In the genomic region with DNA sequence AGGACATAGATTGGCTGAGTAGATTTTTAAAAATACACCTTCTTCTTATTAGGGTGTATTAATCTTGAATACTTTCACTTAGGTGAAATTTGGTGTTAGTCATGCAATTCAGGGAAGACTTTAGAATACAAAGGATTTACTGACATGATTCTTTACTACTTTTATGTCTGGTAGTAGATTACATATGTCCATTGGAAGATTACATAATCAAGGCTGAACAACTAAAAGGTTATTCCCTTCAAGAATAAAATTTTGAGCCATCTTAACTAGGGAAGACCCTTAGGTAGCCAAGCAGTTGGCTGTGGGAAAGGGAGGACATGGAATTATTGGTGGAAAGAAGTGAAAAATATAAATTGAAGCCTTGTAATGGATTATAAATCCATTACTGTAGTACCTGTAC, we compare ENCODE assay signal across 16 cellular contexts.
DNase-seq lines count a peak whose midpoint lies in the region; ATAC-seq, FAIRE-seq and TF ChIP-seq lines count a peak whose summit lies in the region.
"Had no signal": no experiment of that assay in that cellular context is flagged by ENCODE, and none has a peak within 500 bp of the region (broad histone marks: within the 10 kb centered on the region; RNA-seq: fewer than 3 reads in every experiment).

No MANE protein-coding gene starts in this region.

- H3K4me2 ChIP-seq in HepG2 (ENCODE audit: low read depth, low read length) (no peak overlapping the region), K562 (ENCODE audit: insufficient read depth, low read length) (no peak overlapping the region)
- H3K4me2 ChIP-seq: BLaER1 treated with 17β-estradiol and CSF1 and Interleukin-3, amounts not matched to agents 10 nM and 100 nM had no signal

- H3K36me3 ChIP-seq in HepG2 (replicated peaks in 1 of 2; ENCODE audit: control insufficient read depth in 1 of 2, insufficient read depth in 2 of 2, low read length in 2 of 2) (no peaks in the 10 kb centered on the region), right lobe of liver (no peaks in the 10 kb centered on the region), K562 (ENCODE audit: control insufficient read depth, insufficient read depth, low read length) (no peaks in the 10 kb centered on the region)
- H3K36me3 ChIP-seq: BLaER1 treated with 17β-estradiol and CSF1 and Interleukin-3, amounts not matched to agents 10 nM and 100 nM had no signal

- H2AFZ ChIP-seq in HepG2 (ENCODE audit: low read length) (no peak overlapping the region), K562 (ENCODE audit: low read depth, low read length) (no peak overlapping the region)

- H4K20me1 ChIP-seq in HepG2 (ENCODE audit: insufficient read depth, low read length) (no peaks in the 10 kb centered on the region), K562 (replicated peaks; ENCODE audit: control insufficient read depth, insufficient read depth, low read length) (no peaks in the 10 kb centered on the region)
- H4K20me1 ChIP-seq: BLaER1 treated with 17β-estradiol and CSF1 and Interleukin-3, amounts not matched to agents 10 nM and 100 nM had no signal

- no peaks in the 10 kb centered on the region for H3K9me3 ChIP-seq in HepG2 (ENCODE audit: low read length)
- no peaks in the 10 kb centered on the region for H3K9me3 ChIP-seq in right lobe of liver
- H3K9me3 ChIP-seq in K562 (replicated peaks; ENCODE audit: control insufficient read depth, insufficient read depth, low read depth, low read length), result no peaks in the 10 kb centered on the region

- H3K79me2 ChIP-seq in HepG2 (ENCODE audit: insufficient read depth, low read length) (no peaks in the 10 kb centered on the region), K562 (ENCODE audit: control insufficient read depth, insufficient read depth, low read length) (no peaks in the 10 kb centered on the region)

- TF ChIP-seq CTCF in HepG2 (CRISPR knock-in tag; IDR thresholded peaks at IDR 0.05) (no peak), right lobe of liver (IDR thresholded peaks at IDR 0.05) (no peak), K562 (IDR thresholded peaks at IDR 0.05 in 2 of 3, conservative IDR thresholded peaks at IDR 0.05 in 1 of 3; ENCODE audit: insufficient read depth in 2 of 3, low read depth in 1 of 3, low read length in 3 of 3) (no peak), fibroblast of pulmonary artery (IDR thresholded peaks at IDR 0.05; ENCODE audit: low read length, missing control alignments) (no peak)

- BruUV-seq in HepG2 (replicated peaks; lab: Mats Ljungman, UMichigan) (no TSS peak), K562 (replicated peaks; lab: Mats Ljungman, UMichigan) (no TSS peak)

- H3K27ac ChIP-seq in HepG2 (ENCODE audit: extremely low read length, insufficient read depth, low read length) (no peak overlapping the region), right lobe of liver (no peak overlapping the region), K562 (ENCODE audit: extremely low read depth, low read depth, low read length) (no peak overlapping the region)
- H3K27ac ChIP-seq: BLaER1 treated with 17β-estradiol and CSF1 and Interleukin-3, amounts not matched to agents 10 nM and 100 nM had no signal

- TF ChIP-seq RAD21 in HepG2 (CRISPR knock-in tag; IDR thresholded peaks at IDR 0.05), result no peak
- TF ChIP-seq RAD21 in K562 (CRISPR knock-in tag; conservative IDR thresholded peaks at IDR 0.05 in 1 of 2, IDR thresholded peaks at IDR 0.05 in 1 of 2), result no peak

- POLR2A ChIA-PET in HepG2 (lab: Yijun Ruan, JAX), result no interaction called here
- POLR2A ChIA-PET in K562 (lab: Yijun Ruan, JAX), result no interaction called here

- in situ Hi-C loops in HepG2 (cut with HindIII; ENCODE audit: extremely low pct_ligation_motif_present, low pct_unique_long_range_greater_than_20kb) (no loop called here), K562 (cut with MboI) (no loop called here)

- no peak for ATAC-seq in HepG2
- no peak for ATAC-seq in right lobe of liver
- no peak for ATAC-seq in K562
- ATAC-seq in HG03442 (IDR thresholded peaks at IDR 0.05; ENCODE audit: unreplicated experiment), result no peak
- no peak for ATAC-seq in GM19324 (IDR thresholded peaks at IDR 0.05; ENCODE audit: low FRiP score, unreplicated experiment)
- ATAC-seq: GM12878 had no signal

- H3K9me1 ChIP-seq in K562 (ENCODE audit: control insufficient read depth, insufficient read depth, low read length), result no peaks in the 10 kb centered on the region

- no peak for TF ChIP-seq EP300 in HepG2 (IDR thresholded peaks at IDR 0.05; ENCODE audit: low read depth in 2 of 2, low read length in 2 of 2)
- no peak for TF ChIP-seq EP300 in HepG2 (CRISPR knock-in tag; IDR thresholded peaks at IDR 0.05; ENCODE audit: borderline replicate concordance)
- no peak for TF ChIP-seq EP300 in K562 (IDR thresholded peaks at IDR 0.05; ENCODE audit: low read length)

- no peak for TF ChIP-seq POLR2A in HepG2 (IDR thresholded peaks at IDR 0.05; ENCODE audit: insufficient read depth in 1 of 2, low read depth in 2 of 2, low read length in 2 of 2)
- TF ChIP-seq POLR2A in right lobe of liver (IDR thresholded peaks at IDR 0.05), result no peak
- no peak for TF ChIP-seq POLR2A in K562 (conservative IDR thresholded peaks at IDR 0.05)

- H3K27me3 ChIP-seq in HepG2 (ENCODE audit: control insufficient read depth in 1 of 2, insufficient read depth in 2 of 2, low read length in 2 of 2) (no peaks in the 10 kb centered on the region), right lobe of liver (no peaks in the 10 kb centered on the region), K562 (ENCODE audit: control insufficient read depth in 2 of 2, insufficient read depth in 2 of 2, low read length in 2 of 2) (no peaks in the 10 kb centered on the region)
- H3K27me3 ChIP-seq: BLaER1 treated with 17β-estradiol and CSF1 and Interleukin-3, amounts not matched to agents 10 nM and 100 nM had no signal

- intact Hi-C loops in HepG2 (cut with micrococcal nuclease; ENCODE audit: unreplicated experiment), result loop anchor here (10.0 kb wide), 1 partner anchor 362 kb away; no protein-coding TSS in a partner anchor
- intact Hi-C loops in right lobe of liver (cut with DNase I), result no loop called here
- intact Hi-C loops in K562 (cut with micrococcal nuclease), result loop anchor here (10.0 kb wide), 1 partner anchor 418 kb away; no protein-coding TSS in a partner anchor

- H3K4me1 ChIP-seq in HepG2 (ENCODE audit: insufficient read depth, low read length) (peaks cover 9% of the 10 kb centered on the region), right lobe of liver (peaks cover 0 to 7% (median 0%) of the 10 kb centered on the region in 4 donors), K562 (replicated peaks in 1 of 2; ENCODE audit: control insufficient read depth in 2 of 2, insufficient read depth in 2 of 2, low read length in 2 of 2) (no peaks in the 10 kb centered on the region)
- H3K4me1 ChIP-seq: BLaER1 treated with 17β-estradiol and CSF1 and Interleukin-3, amounts not matched to agents 10 nM and 100 nM had no signal

- DNase-seq in HepG2 (ENCODE audit: low spot score) (no peak), right lobe of liver (no peak), K562 (ENCODE audit: extremely low read depth in 1 of 4, low spot score in 3 of 4) (no peak), fibroblast of pulmonary artery (ENCODE audit: low read depth) (peak; percentile 10), HT-29 (ENCODE audit: low spot score) (no peak), epidermal melanocyte (ENCODE audit: insufficient read length, low spot score) (no peak)
- DNase-seq: 8988T; ACHN; CD4-positive, CD25-positive, alpha-beta regulatory T cell; DMS 273 treated with DMSO at 0.1 percent for 48 hours; DMS79; H7 had no signal

- H3K4me3 ChIP-seq in HepG2 (replicated peaks in 1 of 3; ENCODE audit: insufficient read depth in 1 of 3, low read depth in 2 of 3, low read length in 3 of 3) (no peak overlapping the region), right lobe of liver (no peak overlapping the region), K562 (no peak overlapping the region), fibroblast of pulmonary artery (replicated peaks; ENCODE audit: low read depth, low read length) (no peak overlapping the region)
- H3K4me3 ChIP-seq: BLaER1 treated with 17β-estradiol and CSF1 and Interleukin-3, amounts not matched to agents 10 nM and 100 nM; GM12878 had no signal

- H3K9ac ChIP-seq in HepG2 (ENCODE audit: insufficient read depth, low read depth, low read length) (no peak overlapping the region), K562 (ENCODE audit: insufficient read depth in 1 of 2, low read depth in 2 of 2, low read length in 2 of 2) (no peak overlapping the region)
- H3K9ac ChIP-seq: BLaER1 treated with 17β-estradiol and CSF1 and Interleukin-3, amounts not matched to agents 10 nM and 100 nM had no signal

- FAIRE-seq in HepG2 (lab: Jason Lieb, UNC) (no peak), K562 (lab: Jason Lieb, UNC) (no peak)
- FAIRE-seq: GM12878 had no signal

- CTCF ChIA-PET in HepG2 (lab: Yijun Ruan, JAX; ENCODE audit: low intra/inter-chr PET ratio, low total read pairs) (no interaction called here), K562 (lab: Yijun Ruan, JAX; ENCODE audit: low intra/inter-chr PET ratio) (no interaction called here)

TF ChIP-seq in K562, 482 proteins besides CTCF, POLR2A, EP300 and RAD21 (continues in another document):
- no peak for TF ChIP-seq ZNF140 (CRISPR knock-in tag; IDR thresholded peaks at IDR 0.05)
- TF ChIP-seq, protein P1, sequence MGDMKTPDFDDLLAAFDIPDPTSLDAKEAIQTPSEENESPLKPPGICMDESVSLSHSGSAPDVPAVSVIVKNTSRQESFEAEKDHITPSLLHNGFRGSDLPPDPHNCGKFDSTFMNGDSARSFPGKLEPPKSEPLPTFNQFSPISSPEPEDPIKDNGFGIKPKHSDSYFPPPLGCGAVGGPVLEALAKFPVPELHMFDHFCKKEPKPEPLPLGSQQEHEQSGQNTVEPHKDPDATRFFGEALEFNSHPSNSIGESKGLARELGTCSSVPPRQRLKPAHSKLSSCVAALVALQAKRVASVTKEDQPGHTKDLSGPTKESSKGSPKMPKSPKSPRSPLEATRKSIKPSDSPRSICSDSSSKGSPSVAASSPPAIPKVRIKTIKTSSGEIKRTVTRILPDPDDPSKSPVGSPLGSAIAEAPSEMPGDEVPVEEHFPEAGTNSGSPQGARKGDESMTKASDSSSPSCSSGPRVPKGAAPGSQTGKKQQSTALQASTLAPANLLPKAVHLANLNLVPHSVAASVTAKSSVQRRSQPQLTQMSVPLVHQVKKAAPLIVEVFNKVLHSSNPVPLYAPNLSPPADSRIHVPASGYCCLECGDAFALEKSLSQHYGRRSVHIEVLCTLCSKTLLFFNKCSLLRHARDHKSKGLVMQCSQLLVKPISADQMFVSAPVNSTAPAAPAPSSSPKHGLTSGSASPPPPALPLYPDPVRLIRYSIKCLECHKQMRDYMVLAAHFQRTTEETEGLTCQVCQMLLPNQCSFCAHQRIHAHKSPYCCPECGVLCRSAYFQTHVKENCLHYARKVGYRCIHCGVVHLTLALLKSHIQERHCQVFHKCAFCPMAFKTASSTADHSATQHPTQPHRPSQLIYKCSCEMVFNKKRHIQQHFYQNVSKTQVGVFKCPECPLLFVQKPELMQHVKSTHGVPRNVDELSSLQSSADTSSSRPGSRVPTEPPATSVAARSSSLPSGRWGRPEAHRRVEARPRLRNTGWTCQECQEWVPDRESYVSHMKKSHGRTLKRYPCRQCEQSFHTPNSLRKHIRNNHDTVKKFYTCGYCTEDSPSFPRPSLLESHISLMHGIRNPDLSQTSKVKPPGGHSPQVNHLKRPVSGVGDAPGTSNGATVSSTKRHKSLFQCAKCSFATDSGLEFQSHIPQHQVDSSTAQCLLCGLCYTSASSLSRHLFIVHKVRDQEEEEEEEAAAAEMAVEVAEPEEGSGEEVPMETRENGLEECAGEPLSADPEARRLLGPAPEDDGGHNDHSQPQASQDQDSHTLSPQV (IDR thresholded peaks at IDR 0.05), result no peak
- peak; percentile 86 for TF ChIP-seq CEBPB (tag; IDR thresholded peaks at IDR 0.05)

Comparison
In these comparisons a context has a peak if more than half of its experiments do, and no peak if none do; other contexts are left out.
1. intact Hi-C loops: an anchor here in HepG2 (10.0 kb wide) and K562 (10.0 kb wide); none called in right lobe of liver.
2. Of the 241 proteins assayed by ChIP-seq in both HepG2 and K562: peak only in HepG2: none; only in K562: CEBPG; in both: CEBPB; in neither: 237; mixed calls (peak in some experiments, not most) for 2.